In the genomic region with DNA sequence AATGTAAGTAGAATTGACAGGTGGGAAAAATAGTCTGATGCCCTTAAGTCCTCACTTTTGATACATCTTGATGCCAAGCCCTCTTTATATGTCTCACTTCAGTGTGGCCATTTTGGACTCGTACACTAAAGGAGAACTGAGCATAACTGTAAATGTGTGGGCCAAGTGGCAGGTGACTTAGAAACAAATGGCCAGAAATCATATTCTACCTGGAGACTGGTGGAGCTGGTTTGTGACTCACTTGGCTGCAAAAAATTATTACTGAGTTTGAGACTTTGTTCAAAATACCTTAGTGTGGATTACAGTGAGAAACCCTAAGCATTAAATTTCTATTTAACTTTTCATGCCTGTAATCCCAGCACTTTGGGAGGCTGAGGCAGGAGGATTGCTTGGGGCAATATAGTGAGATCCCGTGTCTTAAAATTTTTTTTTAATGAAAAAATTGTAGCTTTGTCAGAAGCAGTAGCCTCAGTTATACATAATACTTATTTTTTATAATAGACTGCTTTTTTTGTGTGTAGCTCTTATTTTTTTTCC, we compare ENCODE assay signal across 14 cellular contexts. TPM values are rescaled to one million over a fixed set of nuclear protein-coding genes. Genes with fewer than 3 reads are reported as not detected.
DNase-seq lines count a peak whose midpoint lies in the region; ATAC-seq and TF ChIP-seq lines count a peak whose summit lies in the region.
"Had no signal": no experiment of that assay in that cellular context is flagged by ENCODE, and none has a peak within 500 bp of the region (broad histone marks: within the 10 kb centered on the region; RNA-seq: fewer than 3 reads in every experiment).

No MANE protein-coding gene starts in this region.

- ATAC-seq in T-cell (replicated peaks in 1 of 4) (no peak), foreskin keratinocyte (peak; percentile 50), HG03039 (IDR thresholded peaks at IDR 0.05; ENCODE audit: unreplicated experiment) (no peak)
- ATAC-seq: heart right ventricle had no signal

- H3K36me3 Mint-ChIP-seq in T-cell (peaks cover 62% of the 10 kb centered on the region), type B pancreatic cell (peaks cover 48% of the 10 kb centered on the region)

- TF ChIP-seq CTCF in left ventricle myocardium inferior (IDR thresholded peaks at IDR 0.05; ENCODE audit: borderline replicate concordance), result no peak
- TF ChIP-seq CTCF in foreskin keratinocyte (conservative IDR thresholded peaks at IDR 0.05), result no peak
- TF ChIP-seq CTCF in type B pancreatic cell (conservative IDR thresholded peaks at IDR 0.05), result no peak
- TF ChIP-seq CTCF in GM13976 (IDR thresholded peaks at IDR 0.05; ENCODE audit: borderline replicate concordance, control extremely low read depth, extremely low read depth, insufficient read depth, missing control alignments), result no peak

- H3K4me3 ChIP-seq in left ventricle myocardium inferior, result peak overlapping the region; percentile 31
- H3K4me3 ChIP-seq: tibial nerve had no signal

- no peaks in the 10 kb centered on the region for H3K27me3 Mint-ChIP-seq in T-cell
- no peaks in the 10 kb centered on the region for H3K27me3 Mint-ChIP-seq in type B pancreatic cell

- H3K27ac ChIP-seq in left ventricle myocardium inferior (replicated peaks) (peak overlapping the region; percentile 55), foreskin keratinocyte (no peak overlapping the region)

- H3K4me1 Mint-ChIP-seq in T-cell (peaks cover 76 to 86% (median 78%) of the 10 kb centered on the region in 3 donors), type B pancreatic cell (ENCODE audit: unreplicated experiment) (peaks cover 47% of the 10 kb centered on the region)

- no peak for DNase-seq in left ventricle myocardium inferior
- no peak for DNase-seq in cardiac septum (ENCODE audit: low spot score)
- DNase-seq in T-cell, result no peak
- DNase-seq in foreskin keratinocyte, result peak in 1 of 2 donors; percentile 47
- no peak for DNase-seq in type B pancreatic cell (ENCODE audit: extremely low spot score, unreplicated experiment)
- no peak for DNase-seq in GM13976 (ENCODE audit: low spot score)
- DNase-seq in CD1c-positive myeloid dendritic cell (ENCODE audit: extremely low spot score), result no peak
- DNase-seq: adrenal gland; effector CD8-positive, alpha-beta T cell; heart right ventricle; NCI-H2227 treated with DMSO at 0.1 percent for 48 hours; RPMI8226 had no signal

- in situ Hi-C loops in GM13976 (cut with MboI; ENCODE audit: low sequenced_read_pairs, unreplicated experiment), result no loop called here

- H3K9me3 ChIP-seq in left ventricle myocardium inferior (replicated peaks), result no peaks in the 10 kb centered on the region
- H3K9me3 ChIP-seq: adrenal gland, heart right ventricle, tibial nerve had no signal

- no peaks in the 10 kb centered on the region for H3K9me3 Mint-ChIP-seq in T-cell
- no peaks in the 10 kb centered on the region for H3K9me3 Mint-ChIP-seq in type B pancreatic cell

- H3K27ac Mint-ChIP-seq in T-cell (no peak overlapping the region), type B pancreatic cell (peak overlapping the region; percentile 79)

- H3K36me3 ChIP-seq in left ventricle myocardium inferior, result peaks cover 17% of the 10 kb centered on the region

- H3K4me1 ChIP-seq in left ventricle myocardium inferior, result peaks cover 100% of the 10 kb centered on the region
- peaks cover 61% of the 10 kb centered on the region for H3K4me1 ChIP-seq in foreskin keratinocyte

- peak overlapping the region; percentile 57 to 94 (median 65) for H3K4me3 Mint-ChIP-seq in T-cell
- peak overlapping the region; percentile 80 for H3K4me3 Mint-ChIP-seq in type B pancreatic cell

- intact Hi-C loops in left ventricle myocardium inferior (cut with micrococcal nuclease), result loop anchor here (10.0 kb wide), 1 partner anchor 142 kb away; no protein-coding TSS in a partner anchor
- intact Hi-C loops in cardiac septum (cut with DNase I), result no loop called here

- H3K27me3 ChIP-seq in left ventricle myocardium inferior (ENCODE audit: low read depth), result no peaks in the 10 kb centered on the region
- no peaks in the 10 kb centered on the region for H3K27me3 ChIP-seq in foreskin keratinocyte
- H3K27me3 ChIP-seq: adrenal gland, heart right ventricle, tibial nerve had no signal

- CTCF ChIA-PET in T-cell (lab: Charles Lee), result interaction anchor here in 1 of 2 donors (0.7 kb wide), 1 partner anchor 212 kb away, joined by 3 read pairs; no protein-coding TSS in a partner anchor

- POLR2A ChIA-PET in T-cell (lab: Charles Lee), result interaction anchor here in 1 of 2 donors (2.1 kb wide), 1 partner anchor 14 kb away, joined by 6 read pairs; no protein-coding TSS in a partner anchor

RNA-seq across cellular contexts. Expression of a gene that starts 5.0 kb away (rescaled TPM):
- total RNA-seq in left ventricle myocardium inferior, result 52.3 TPM
- total RNA-seq in cardiac septum, result 59.6 TPM
- total RNA-seq in T-cell, result 100 to 1,000 TPM in 2 of 5 donors, 10 to 100 TPM in 3; 79.3 to 123 (median 87.1) TPM
- 61.3 and 68.2 TPM in 2 replicates for total RNA-seq in foreskin keratinocyte
- polyA plus RNA-seq in foreskin keratinocyte, result 14.3 and 16.4 TPM in 2 replicates
- 58.4 and 66.2 TPM in 2 replicates for total RNA-seq in type B pancreatic cell (ENCODE audit: low replicate concordance)
